ENCODE assay signal across 9 cellular contexts in genomic region chr15:85854345-85855097, GRCh38. TPM values are rescaled to one million over a fixed set of nuclear protein-coding genes. Genes with fewer than 3 reads are reported as not detected.
DNase-seq lines count a peak whose midpoint lies in the region; ATAC-seq and TF ChIP-seq lines count a peak whose summit lies in the region.
"Had no signal": no experiment of that assay in that cellular context is flagged by ENCODE, and none has a peak within 500 bp of the region (broad histone marks: within the 10 kb centered on the region; RNA-seq: fewer than 3 reads in every experiment).

No MANE protein-coding gene starts in this region.

- H3K36me3 ChIP-seq in SJCRH30: no peaks in the 10 kb centered on the region
- no peaks in the 10 kb centered on the region for H3K36me3 ChIP-seq in hepatocyte (replicated peaks; ENCODE audit: insufficient read depth, low read depth)
- no peaks in the 10 kb centered on the region for H3K36me3 ChIP-seq in gastrocnemius medialis

- CTCF ChIA-PET in Calu3 (lab: Charles Lee): interaction anchor here (0.7 kb wide), 1 partner anchor 14 kb away, joined by 3 read pairs; no protein-coding TSS in a partner anchor

- TF ChIP-seq EP300 in Ishikawa (IDR thresholded peaks at IDR 0.05; ENCODE audit: borderline replicate concordance): no peak

- H3K79me2 ChIP-seq in hepatocyte: no peaks in the 10 kb centered on the region

- H3K27ac Mint-ChIP-seq in Calu3 (ENCODE audit: unreplicated experiment): no peak overlapping the region
- H3K27ac Mint-ChIP-seq: dendritic cell treated with granulocyte-macrophage colony-stimulating factor and Interleukin-4, amounts not matched to agents 40 ng/mL and 50 ng/mL, for 4 days had no signal

- no peaks in the 10 kb centered on the region for H4K20me1 ChIP-seq in hepatocyte (ENCODE audit: insufficient read depth, poor library complexity, severe bottlenecking)

- peak; percentile 66 for DNase-seq in Calu3
- peak; percentile 47 to 78 for DNase-seq in SJCRH30
- DNase-seq in astrocyte of the cerebellum (ENCODE audit: low read depth): peak; percentile 45
- DNase-seq in hepatocyte (ENCODE audit: low spot score): peak; percentile 75
- no peak for DNase-seq in gastrocnemius medialis

- no peak overlapping the region for H3K4me3 ChIP-seq in SJCRH30
- no peak overlapping the region for H3K4me3 ChIP-seq in astrocyte of the cerebellum (ENCODE audit: low read depth, low read length)
- no peak overlapping the region for H3K4me3 ChIP-seq in hepatocyte
- H3K4me3 ChIP-seq in gastrocnemius medialis: no peak overlapping the region

- intact Hi-C loops in Calu3 (cut with micrococcal nuclease; ENCODE audit: unreplicated experiment) (loop anchor here (5.0 kb wide), 1 partner anchor 758 kb away; no protein-coding TSS in a partner anchor), gastrocnemius medialis (cut with DNase I; ENCODE audit: low total_unique reads) (no loop called here)

- peaks cover 17% of the 10 kb centered on the region for H3K4me1 Mint-ChIP-seq in Calu3 (ENCODE audit: low read depth, unreplicated experiment)

- peaks cover 3% of the 10 kb centered on the region for H3K4me1 ChIP-seq in SJCRH30
- H3K4me1 ChIP-seq in hepatocyte (ENCODE audit: insufficient read depth): no peaks in the 10 kb centered on the region
- peaks cover 0 to 5% of the 10 kb centered on the region in 2 donors for H3K4me1 ChIP-seq in gastrocnemius medialis

- H3K36me3 Mint-ChIP-seq in Calu3 (ENCODE audit: insufficient read depth, unreplicated experiment): no peaks in the 10 kb centered on the region

- BruUV-seq in Calu3 (replicated peaks; lab: Mats Ljungman, UMichigan): no TSS peak

- H3K9me3 ChIP-seq in SJCRH30 (replicated peaks): no peaks in the 10 kb centered on the region
- no peaks in the 10 kb centered on the region for H3K9me3 ChIP-seq in hepatocyte (ENCODE audit: low read depth)
- H3K9me3 ChIP-seq in gastrocnemius medialis: no peaks in the 10 kb centered on the region

- TF ChIP-seq POLR2A in gastrocnemius medialis (IDR thresholded peaks at IDR 0.05): no peak

- ATAC-seq in GM19351 (IDR thresholded peaks at IDR 0.05; ENCODE audit: unreplicated experiment): peak; percentile 73
- ATAC-seq in gastrocnemius medialis: peak; percentile 73 to 83
- no peak for ATAC-seq in HG03135 (IDR thresholded peaks at IDR 0.05; ENCODE audit: unreplicated experiment)

- peak; percentile 90 for TF ChIP-seq RAD21 in Ishikawa (IDR thresholded peaks at IDR 0.05; ENCODE audit: low read depth)

- no peaks in the 10 kb centered on the region for H3K27me3 ChIP-seq in SJCRH30
- peaks cover 19% of the 10 kb centered on the region for H3K27me3 ChIP-seq in hepatocyte
- H3K27me3 ChIP-seq in gastrocnemius medialis: no peaks in the 10 kb centered on the region

- no peak overlapping the region for H2AFZ ChIP-seq in hepatocyte

- H3K9me3 Mint-ChIP-seq in Calu3 (ENCODE audit: low read depth, unreplicated experiment): no peaks in the 10 kb centered on the region
- H3K9me3 Mint-ChIP-seq: dendritic cell treated with granulocyte-macrophage colony-stimulating factor and Interleukin-4, amounts not matched to agents 40 ng/mL and 50 ng/mL, for 4 days had no signal

- TF ChIP-seq CTCF in Calu3 (IDR thresholded peaks at IDR 0.05; ENCODE audit: unreplicated experiment) (peak; percentile 83), astrocyte of the cerebellum (IDR thresholded peaks at IDR 0.05; ENCODE audit: low read depth, low read length, missing control alignments) (peak; percentile 89), hepatocyte (IDR thresholded peaks at IDR 0.05; ENCODE audit: poor library complexity) (peak; percentile 88), gastrocnemius medialis (IDR thresholded peaks at IDR 0.05 in 4 of 5, conservative IDR thresholded peaks at IDR 0.05 in 1 of 5) (peak; percentile 66 to 84 (median 77))

- 54% methylated on average over 11 of the region's 11 CpGs for WGBS in hepatocyte (ENCODE audit: low lambda C conversion rate, missing lambda C conversion rate)

- H3K27me3 Mint-ChIP-seq in Calu3 (ENCODE audit: unreplicated experiment): peaks cover 74% of the 10 kb centered on the region

- no peaks in the 10 kb centered on the region for H3K9me2 ChIP-seq in hepatocyte (replicated peaks; ENCODE audit: insufficient read depth)

- no peak overlapping the region for H3K27ac ChIP-seq in SJCRH30
- no peak overlapping the region for H3K27ac ChIP-seq in hepatocyte
- no peak overlapping the region for H3K27ac ChIP-seq in gastrocnemius medialis

- H3K4me3 Mint-ChIP-seq in Calu3 (ENCODE audit: low read depth, unreplicated experiment): no peak overlapping the region
- H3K4me3 Mint-ChIP-seq: dendritic cell treated with granulocyte-macrophage colony-stimulating factor and Interleukin-4, amounts not matched to agents 40 ng/mL and 50 ng/mL, for 4 days had no signal

- peak overlapping the region; percentile 51 for H3K4me2 ChIP-seq in hepatocyte

- in situ Hi-C loops in astrocyte of the cerebellum (cut with HindIII; ENCODE audit: low sequenced_read_pairs) (no loop called here), gastrocnemius medialis (cut with MboI; ENCODE audit: low sequenced_read_pairs in 4 of 4) (loop anchor here in 3 of 4 donors (25.0 kb wide), 3 partner anchors 258 to 533 kb away; no protein-coding TSS in a partner anchor)

TF ChIP-seq in Ishikawa, 13 proteins besides CTCF, POLR2A, EP300 and RAD21:
- no peak for TF ChIP-seq TCF12 (IDR thresholded peaks at IDR 0.05; ENCODE audit: low read depth)
- no peak for TF ChIP-seq ZBTB7A (IDR thresholded peaks at IDR 0.05; ENCODE audit: low read depth)
- no peak for TF ChIP-seq NFIC (IDR thresholded peaks at IDR 0.05)
- TF ChIP-seq CEBPB (IDR thresholded peaks at IDR 0.05): no peak
- TF ChIP-seq TAF1 (IDR thresholded peaks at IDR 0.05; ENCODE audit: low read depth): no peak
- TF ChIP-seq, protein P1, sequence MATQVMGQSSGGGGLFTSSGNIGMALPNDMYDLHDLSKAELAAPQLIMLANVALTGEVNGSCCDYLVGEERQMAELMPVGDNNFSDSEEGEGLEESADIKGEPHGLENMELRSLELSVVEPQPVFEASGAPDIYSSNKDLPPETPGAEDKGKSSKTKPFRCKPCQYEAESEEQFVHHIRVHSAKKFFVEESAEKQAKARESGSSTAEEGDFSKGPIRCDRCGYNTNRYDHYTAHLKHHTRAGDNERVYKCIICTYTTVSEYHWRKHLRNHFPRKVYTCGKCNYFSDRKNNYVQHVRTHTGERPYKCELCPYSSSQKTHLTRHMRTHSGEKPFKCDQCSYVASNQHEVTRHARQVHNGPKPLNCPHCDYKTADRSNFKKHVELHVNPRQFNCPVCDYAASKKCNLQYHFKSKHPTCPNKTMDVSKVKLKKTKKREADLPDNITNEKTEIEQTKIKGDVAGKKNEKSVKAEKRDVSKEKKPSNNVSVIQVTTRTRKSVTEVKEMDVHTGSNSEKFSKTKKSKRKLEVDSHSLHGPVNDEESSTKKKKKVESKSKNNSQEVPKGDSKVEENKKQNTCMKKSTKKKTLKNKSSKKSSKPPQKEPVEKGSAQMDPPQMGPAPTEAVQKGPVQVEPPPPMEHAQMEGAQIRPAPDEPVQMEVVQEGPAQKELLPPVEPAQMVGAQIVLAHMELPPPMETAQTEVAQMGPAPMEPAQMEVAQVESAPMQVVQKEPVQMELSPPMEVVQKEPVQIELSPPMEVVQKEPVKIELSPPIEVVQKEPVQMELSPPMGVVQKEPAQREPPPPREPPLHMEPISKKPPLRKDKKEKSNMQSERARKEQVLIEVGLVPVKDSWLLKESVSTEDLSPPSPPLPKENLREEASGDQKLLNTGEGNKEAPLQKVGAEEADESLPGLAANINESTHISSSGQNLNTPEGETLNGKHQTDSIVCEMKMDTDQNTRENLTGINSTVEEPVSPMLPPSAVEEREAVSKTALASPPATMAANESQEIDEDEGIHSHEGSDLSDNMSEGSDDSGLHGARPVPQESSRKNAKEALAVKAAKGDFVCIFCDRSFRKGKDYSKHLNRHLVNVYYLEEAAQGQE (IDR thresholded peaks at IDR 0.05; ENCODE audit: low read depth): no peak
- TF ChIP-seq TEAD4 (IDR thresholded peaks at IDR 0.05): no peak
- TF ChIP-seq YY1 (IDR thresholded peaks at IDR 0.05; ENCODE audit: low read depth): no peak
- TF ChIP-seq, protein P2, sequence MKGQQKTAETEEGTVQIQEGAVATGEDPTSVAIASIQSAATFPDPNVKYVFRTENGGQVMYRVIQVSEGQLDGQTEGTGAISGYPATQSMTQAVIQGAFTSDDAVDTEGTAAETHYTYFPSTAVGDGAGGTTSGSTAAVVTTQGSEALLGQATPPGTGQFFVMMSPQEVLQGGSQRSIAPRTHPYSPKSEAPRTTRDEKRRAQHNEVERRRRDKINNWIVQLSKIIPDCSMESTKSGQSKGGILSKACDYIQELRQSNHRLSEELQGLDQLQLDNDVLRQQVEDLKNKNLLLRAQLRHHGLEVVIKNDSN (IDR thresholded peaks at IDR 0.05): no peak
- TF ChIP-seq, protein P3, sequence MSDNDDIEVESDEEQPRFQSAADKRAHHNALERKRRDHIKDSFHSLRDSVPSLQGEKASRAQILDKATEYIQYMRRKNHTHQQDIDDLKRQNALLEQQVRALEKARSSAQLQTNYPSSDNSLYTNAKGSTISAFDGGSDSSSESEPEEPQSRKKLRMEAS (IDR thresholded peaks at IDR 0.05): no peak

RNA-seq across cellular contexts. Expression of gene KLHL25, which starts 59.8 kb away (rescaled TPM):
- total RNA-seq in Calu3 (2022) (14.1 and 16.0 TPM in 2 replicates), hepatocyte (5.9 and 10.0 TPM in 2 replicates), gastrocnemius medialis (1 to 10 TPM; 4.8 to 7.0 (median 6.8) TPM)
- total RNA-seq in SJCRH30 (2014; rRNA removed; shearing (Covaris generic)): 8.2 and 9.5 TPM in 2 replicates
- polyA plus RNA-seq in hepatocyte: 3.7 and 3.9 TPM in 2 replicates

Comparison
In these comparisons a context has a peak if more than half of its experiments do, and no peak if none do; other contexts are left out.
1. DNase-seq: peak in Calu3 (single experiment), SJCRH30 (2 of 2), astrocyte of the cerebellum (single experiment) and hepatocyte (single experiment); none in gastrocnemius medialis (0 of 2).
2. Peak in every context shown above with its lines, with median percentiles within 50 percentile points of each other: CTCF ChIP-seq.